In genomic region chr1:6582370-6582769, GRCh38 we compare ENCODE assay signal across 10 cellular contexts. TPM values are rescaled to one million over a fixed set of nuclear protein-coding genes. Genes with fewer than 3 reads are reported as not detected.
DNase-seq lines count a peak whose midpoint lies in the region; ATAC-seq and TF ChIP-seq lines count a peak whose summit lies in the region.
"Had no signal": no experiment of that assay in that cellular context is flagged by ENCODE, and none has a peak within 500 bp of the region (broad histone marks: within the 10 kb centered on the region; RNA-seq: fewer than 3 reads in every experiment).

No MANE protein-coding gene starts in this region.

- H3K9me3 ChIP-seq in WERI-Rb-1 (ENCODE audit: severe bottlenecking), result no peaks in the 10 kb centered on the region

- no peaks in the 10 kb centered on the region for H3K27me3 ChIP-seq in WERI-Rb-1 (ENCODE audit: insufficient read depth, low read depth, severe bottlenecking)

- TF ChIP-seq CTCF in WERI-Rb-1 (IDR thresholded peaks at IDR 0.05; ENCODE audit: low read depth, low read length) (no peak), chondrocyte (IDR thresholded peaks at IDR 0.05) (no peak)

- ATAC-seq in left lobe of liver, result peak; percentile 54
- ATAC-seq in stimulated activated naive B cell treated with anti-CD40 and anti-IgM and Interleukin-4, amounts not matched to agents 10 μg/mL and 1 μg/mL and 100 μg/mL, for 72 hours (replicated peaks), result no peak

- peak overlapping the region; percentile 45 for H3K27ac Mint-ChIP-seq in activated CD4-positive, alpha-beta T cell treated with anti-CD3 and anti-CD28 coated beads, Interleukin-2, amount 10 ng/mL, durations not matched to agents 24 days and 14 days
- peak overlapping the region; percentile 56 for H3K27ac Mint-ChIP-seq in stimulated activated naive B cell treated with anti-CD40 and anti-IgM and Interleukin-4, amounts not matched to agents 10 μg/mL and 1 μg/mL and 100 μg/mL, for 72 hours
- no peak overlapping the region for H3K27ac Mint-ChIP-seq in chondrocyte (ENCODE audit: unreplicated experiment)

- no peaks in the 10 kb centered on the region for H3K9me3 Mint-ChIP-seq in activated CD4-positive, alpha-beta T cell treated with anti-CD3 and anti-CD28 coated beads, Interleukin-2, amount 10 ng/mL, durations not matched to agents 24 days and 14 days
- no peaks in the 10 kb centered on the region for H3K9me3 Mint-ChIP-seq in stimulated activated naive B cell treated with anti-CD40 and anti-IgM and Interleukin-4, amounts not matched to agents 10 μg/mL and 1 μg/mL and 100 μg/mL, for 72 hours
- H3K9me3 Mint-ChIP-seq in chondrocyte (ENCODE audit: low read depth), result no peaks in the 10 kb centered on the region

- intact Hi-C loops in activated CD4-positive, alpha-beta T cell treated with anti-CD3 and anti-CD28 coated beads, Interleukin-2, amount 10 ng/mL, durations not matched to agents 24 days and 14 days (cut with micrococcal nuclease), result no loop called here

- H3K27me3 Mint-ChIP-seq in activated CD4-positive, alpha-beta T cell treated with anti-CD3 and anti-CD28 coated beads, Interleukin-2, amount 10 ng/mL, durations not matched to agents 24 days and 14 days, result no peaks in the 10 kb centered on the region
- no peaks in the 10 kb centered on the region for H3K27me3 Mint-ChIP-seq in stimulated activated naive B cell treated with anti-CD40 and anti-IgM and Interleukin-4, amounts not matched to agents 10 μg/mL and 1 μg/mL and 100 μg/mL, for 72 hours
- H3K27me3 Mint-ChIP-seq in chondrocyte (ENCODE audit: low read depth), result no peaks in the 10 kb centered on the region

- peak overlapping the region; percentile 14 for H3K27ac ChIP-seq in WERI-Rb-1

- no peak overlapping the region for H3K4me3 ChIP-seq in WERI-Rb-1 (ENCODE audit: low read depth, low read length)

- H3K36me3 ChIP-seq in WERI-Rb-1, result peaks cover 37% of the 10 kb centered on the region

- no peak for DNase-seq in activated CD4-positive, alpha-beta T cell treated with anti-CD3 and anti-CD28 coated beads, Interleukin-2, amount 10 ng/mL, durations not matched to agents 24 days and 14 days
- no peak for DNase-seq in activated CD4-positive, alpha-beta T cell treated with anti-CD3 and anti-CD28 coated beads for 1 hour
- DNase-seq in WERI-Rb-1 (no peak), left lobe of liver (ENCODE audit: low spot score) (peak; percentile 85), SHP77 (lab: John Stamatoyannopoulos, UW) (no peak), chondrocyte (ENCODE audit: low spot score) (no peak), dermis blood vessel endothelial cell (no peak)
- DNase-seq in stimulated activated naive B cell treated with anti-CD40 and anti-IgM and Interleukin-4, amounts not matched to agents 10 μg/mL and 1 μg/mL and 100 μg/mL, for 72 hours, result no peak

- peak overlapping the region; percentile 41 for H3K4me3 Mint-ChIP-seq in activated CD4-positive, alpha-beta T cell treated with anti-CD3 and anti-CD28 coated beads, Interleukin-2, amount 10 ng/mL, durations not matched to agents 24 days and 14 days
- peak overlapping the region; percentile 95 to 100 for H3K4me3 Mint-ChIP-seq in stimulated activated naive B cell treated with anti-CD40 and anti-IgM and Interleukin-4, amounts not matched to agents 10 μg/mL and 1 μg/mL and 100 μg/mL, for 72 hours
- no peak overlapping the region for H3K4me3 Mint-ChIP-seq in chondrocyte (ENCODE audit: unreplicated experiment)

- peaks cover 8% of the 10 kb centered on the region for H3K36me3 Mint-ChIP-seq in activated CD4-positive, alpha-beta T cell treated with anti-CD3 and anti-CD28 coated beads, Interleukin-2, amount 10 ng/mL, durations not matched to agents 24 days and 14 days (ENCODE audit: low read depth)
- H3K36me3 Mint-ChIP-seq in stimulated activated naive B cell treated with anti-CD40 and anti-IgM and Interleukin-4, amounts not matched to agents 10 μg/mL and 1 μg/mL and 100 μg/mL, for 72 hours, result peaks cover 22% of the 10 kb centered on the region in 2 donors
- H3K36me3 Mint-ChIP-seq in chondrocyte (ENCODE audit: low read depth), result no peaks in the 10 kb centered on the region

- H3K4me1 Mint-ChIP-seq in activated CD4-positive, alpha-beta T cell treated with anti-CD3 and anti-CD28 coated beads, Interleukin-2, amount 10 ng/mL, durations not matched to agents 24 days and 14 days, result peaks cover 31% of the 10 kb centered on the region
- peaks cover 41 to 63% of the 10 kb centered on the region in 2 donors for H3K4me1 Mint-ChIP-seq in stimulated activated naive B cell treated with anti-CD40 and anti-IgM and Interleukin-4, amounts not matched to agents 10 μg/mL and 1 μg/mL and 100 μg/mL, for 72 hours
- peaks cover 32% of the 10 kb centered on the region for H3K4me1 Mint-ChIP-seq in chondrocyte (ENCODE audit: low read depth)

RNA-seq across cellular contexts. Expression of gene ZBTB48, which starts 2.6 kb away (rescaled TPM):
- total RNA-seq in activated CD4-positive, alpha-beta T cell treated with anti-CD3 and anti-CD28 coated beads, Interleukin-2, amount 10 ng/mL, durations not matched to agents 24 days and 14 days, result 32.9 and 37.8 TPM in 2 replicates
- total RNA-seq in left lobe of liver (38.4 TPM), chondrocyte (19.9 to 27.4 TPM (median 23.7 TPM) in 3 replicates), dermis blood vessel endothelial cell (12.0 and 22.5 TPM in 2 replicates)

RNA-seq across cellular contexts. Expression of gene KLHL21, which starts 20.3 kb away (rescaled TPM):
- 26.1 and 26.8 TPM in 2 replicates for total RNA-seq in activated CD4-positive, alpha-beta T cell treated with anti-CD3 and anti-CD28 coated beads, Interleukin-2, amount 10 ng/mL, durations not matched to agents 24 days and 14 days
- total RNA-seq in left lobe of liver, result 20.0 TPM
- total RNA-seq in chondrocyte, result 34.3 to 39.6 TPM (median 38.3 TPM) in 3 replicates
- total RNA-seq in dermis blood vessel endothelial cell, result 25.9 and 31.7 TPM in 2 replicates

RNA-seq across cellular contexts. Expression of gene TAS1R1, which starts 27.3 kb away (rescaled TPM):
- not detected in 2 replicates for total RNA-seq in activated CD4-positive, alpha-beta T cell treated with anti-CD3 and anti-CD28 coated beads, Interleukin-2, amount 10 ng/mL, durations not matched to agents 24 days and 14 days
- 0.05 TPM for total RNA-seq in left lobe of liver
- not detected in 3 replicates for total RNA-seq in chondrocyte
- total RNA-seq in dermis blood vessel endothelial cell, result under 0.01 TPM in 1 of 2 replicates, not detected in the other
- total RNA-seq: H4, SK-MEL-5 had no signal

RNA-seq across cellular contexts. Expression of gene NOL9, which starts 28.1 kb away (rescaled TPM):
- 54.7 and 59.2 TPM in 2 replicates for total RNA-seq in activated CD4-positive, alpha-beta T cell treated with anti-CD3 and anti-CD28 coated beads, Interleukin-2, amount 10 ng/mL, durations not matched to agents 24 days and 14 days
- total RNA-seq in left lobe of liver (11.1 TPM), chondrocyte (24.0 to 32.3 TPM (median 27.0 TPM) in 3 replicates), dermis blood vessel endothelial cell (27.1 and 30.6 TPM in 2 replicates)

RNA-seq across cellular contexts. Expression of gene PHF13, which starts 31.2 kb away (rescaled TPM):
- total RNA-seq in activated CD4-positive, alpha-beta T cell treated with anti-CD3 and anti-CD28 coated beads, Interleukin-2, amount 10 ng/mL, durations not matched to agents 24 days and 14 days, result 19.1 and 20.1 TPM in 2 replicates
- total RNA-seq in left lobe of liver (5.5 TPM), chondrocyte (22.2 to 25.6 TPM (median 23.9 TPM) in 3 replicates), dermis blood vessel endothelial cell (10.2 and 16.7 TPM in 2 replicates)
